Comparison of ENCODE assay signal across 10 cellular contexts in genomic region chr10:49080071-49080470, GRCh38. TPM values are rescaled to one million over a fixed set of nuclear protein-coding genes. Genes with fewer than 3 reads are reported as not detected.
DNase-seq lines count a peak whose midpoint lies in the region; ATAC-seq and TF ChIP-seq lines count a peak whose summit lies in the region.
"Had no signal": no experiment of that assay in that cellular context is flagged by ENCODE, and none has a peak within 500 bp of the region (broad histone marks: within the 10 kb centered on the region; RNA-seq: fewer than 3 reads in every experiment).

No MANE protein-coding gene starts in this region.

- peak; percentile 12 for DNase-seq in G401 (ENCODE audit: low spot score)
- DNase-seq in NCI-H345 treated with DMSO at 0.1 percent for 48 hours (lab: John Stamatoyannopoulos, UW; ENCODE audit: unreplicated experiment): peak; percentile 51
- peak; percentile 56 to 59 for DNase-seq in cardiac fibroblast (ENCODE audit: low read depth in 2 of 2)
- peak; percentile 40 for DNase-seq in mesenchymal stem cell
- DNase-seq in Calu3: no peak
- no peak for DNase-seq in GM03348 (ENCODE audit: low spot score)
- DNase-seq: NCI-H1694 had no signal

- H3K27ac Mint-ChIP-seq in Calu3 (ENCODE audit: unreplicated experiment): no peak overlapping the region

- no peaks in the 10 kb centered on the region for H3K79me1 ChIP-seq in mesenchymal stem cell (replicated peaks; ENCODE audit: low read length, poor library complexity, severe bottlenecking)

- no peak overlapping the region for H3K27ac ChIP-seq in mesenchymal stem cell (ENCODE audit: low read length, poor library complexity, severe bottlenecking)
- H3K27ac ChIP-seq: neutrophil had no signal

- H3K36me3 Mint-ChIP-seq in Calu3 (ENCODE audit: insufficient read depth, unreplicated experiment): no peaks in the 10 kb centered on the region

- no peak for TF ChIP-seq CTCF in cardiac fibroblast (IDR thresholded peaks at IDR 0.05; ENCODE audit: low read depth, low read length)
- no peak for TF ChIP-seq CTCF in Calu3 (IDR thresholded peaks at IDR 0.05; ENCODE audit: unreplicated experiment)

- no peak overlapping the region for H2AFZ ChIP-seq in mesenchymal stem cell (ENCODE audit: low read depth, low read length)

- intact Hi-C loops in Calu3 (cut with micrococcal nuclease; ENCODE audit: unreplicated experiment): no loop called here

- no peak overlapping the region for H3K14ac ChIP-seq in mesenchymal stem cell (ENCODE audit: low read length in 2 of 2)

- no peak overlapping the region for H3K4ac ChIP-seq in mesenchymal stem cell (ENCODE audit: low read depth in 1 of 2, low read length in 2 of 2)

- ATAC-seq in GM18858 (IDR thresholded peaks at IDR 0.05; ENCODE audit: unreplicated experiment) (no peak), HG03442 (IDR thresholded peaks at IDR 0.05; ENCODE audit: unreplicated experiment) (no peak)

- no peak overlapping the region for H3K9ac ChIP-seq in mesenchymal stem cell (ENCODE audit: low read length)

- in situ Hi-C loops in G401 (cut with HindIII; ENCODE audit: low sequenced_read_pairs): no loop called here

- CTCF ChIA-PET in Calu3 (lab: Charles Lee): no interaction called here

- peaks cover 93% of the 10 kb centered on the region for H3K27me3 Mint-ChIP-seq in Calu3 (ENCODE audit: unreplicated experiment)

- H3K4me2 ChIP-seq in mesenchymal stem cell (ENCODE audit: low read length, poor library complexity, severe bottlenecking): no peak overlapping the region

- H3K4me1 ChIP-seq in mesenchymal stem cell (ENCODE audit: control insufficient read depth, insufficient read depth, low read depth, low read length): peaks cover 6% of the 10 kb centered on the region

- BruUV-seq in Calu3 (replicated peaks; lab: Mats Ljungman, UMichigan): no TSS peak

- H2BK5ac ChIP-seq in mesenchymal stem cell (ENCODE audit: low read depth, low read length, poor library complexity, severe bottlenecking): no peak overlapping the region

- WGBS in mesenchymal stem cell: 0% methylated on average over 1 of the region's 1 CpG

- H3K18ac ChIP-seq in mesenchymal stem cell (ENCODE audit: low read depth in 1 of 2, low read length in 2 of 2): no peak overlapping the region

- no peak overlapping the region for H2AK5ac ChIP-seq in mesenchymal stem cell (ENCODE audit: low read length, severe bottlenecking)

- no peak overlapping the region for H3K4me3 Mint-ChIP-seq in Calu3 (ENCODE audit: low read depth, unreplicated experiment)

- no peaks in the 10 kb centered on the region for H3K4me1 Mint-ChIP-seq in Calu3 (ENCODE audit: low read depth, unreplicated experiment)

- no peak overlapping the region for H2BK12ac ChIP-seq in mesenchymal stem cell (ENCODE audit: low read length in 2 of 2)

- no peaks in the 10 kb centered on the region for H3K9me3 ChIP-seq in mesenchymal stem cell (ENCODE audit: control insufficient read depth, low read length)
- H3K9me3 ChIP-seq: neutrophil had no signal

- no peak overlapping the region for H2BK15ac ChIP-seq in mesenchymal stem cell (ENCODE audit: low read depth, poor library complexity, severe bottlenecking)

- H2BK120ac ChIP-seq in mesenchymal stem cell (ENCODE audit: low read depth, low read length): no peak overlapping the region

- peaks cover 8 to 36% of the 10 kb centered on the region in 2 experiments for H3K36me3 ChIP-seq in mesenchymal stem cell (ENCODE audit: control insufficient read depth in 1 of 2, insufficient read depth in 2 of 2, low read depth in 1 of 2, low read length in 2 of 2)
- H3K36me3 ChIP-seq: neutrophil had no signal

- no peak overlapping the region for H3K23ac ChIP-seq in mesenchymal stem cell (ENCODE audit: low read length in 2 of 2)

- H3K9me3 Mint-ChIP-seq in Calu3 (ENCODE audit: low read depth, unreplicated experiment): no peaks in the 10 kb centered on the region

- H4K91ac ChIP-seq in mesenchymal stem cell (ENCODE audit: low read length): no peak overlapping the region

- peaks cover 4 to 9% of the 10 kb centered on the region in 2 experiments for H3K27me3 ChIP-seq in mesenchymal stem cell (ENCODE audit: control insufficient read depth in 1 of 2, insufficient read depth in 1 of 2, low read length in 2 of 2)

- H4K8ac ChIP-seq in mesenchymal stem cell (ENCODE audit: low read length): no peak overlapping the region

- no peak overlapping the region for H3K4me3 ChIP-seq in cardiac fibroblast (replicated peaks in 1 of 2; ENCODE audit: low read depth in 2 of 2, low read length in 2 of 2)
- H3K4me3 ChIP-seq in mesenchymal stem cell (ENCODE audit: insufficient read depth in 1 of 2, low read depth in 1 of 2, low read length in 2 of 2): no peak overlapping the region

RNA-seq across cellular contexts. Expression of gene VSTM4, which starts 35.3 kb away (rescaled TPM):
- not detected in 2 replicates for total RNA-seq in G401 (2014; rRNA removed; shearing (Covaris generic))
- 1.1 TPM for polyA plus RNA-seq in mesenchymal stem cell (2013, experiment 1 of 2)
- 1.2 TPM for polyA plus RNA-seq in mesenchymal stem cell (2013, experiment 2 of 2)
- total RNA-seq in Calu3 (2022): not detected in 2 replicates

RNA-seq across cellular contexts. Expression of gene FAM170B, which starts 53.8 kb away (rescaled TPM):
- total RNA-seq in G401 (2014; rRNA removed; shearing (Covaris generic)): not detected in 2 replicates
- polyA plus RNA-seq in mesenchymal stem cell (2013, experiment 1 of 2): not detected
- polyA plus RNA-seq in mesenchymal stem cell (2013, experiment 2 of 2): not detected
- not detected in 2 replicates for total RNA-seq in Calu3 (2022)

Comparison
In these comparisons a context has a peak if more than half of its experiments do, and no peak if none do; other contexts are left out.
1. DNase-seq: peak in G401 (single experiment), NCI-H345 treated with DMSO at 0.1 percent for 48 hours (single experiment), cardiac fibroblast (2 of 2) and mesenchymal stem cell (single experiment); none in Calu3 (single experiment) and GM03348 (single experiment).